10 cellular contexts compared by ENCODE assay signal in genomic region chr6:69650703-69651102, GRCh38.
"Had no signal": no experiment of that assay in that cellular context is flagged by ENCODE, and none has a peak within 500 bp of the region (broad histone marks: within the 10 kb centered on the region; RNA-seq: fewer than 3 reads in every experiment).

No MANE protein-coding gene starts in this region.

- H3K9ac ChIP-seq: GM23248 had no signal

- DNase-seq: GM23248, GOT3, H7, H9, HCEC 1CT, HFFc6 had no signal

- H3K4me3 ChIP-seq: GM23248, GM23338, HAP-1 had no signal

- H3K9me3 ChIP-seq: HAP-1 had no signal

- H2AFZ ChIP-seq: GM23248, GM23338 had no signal

- H3K27ac ChIP-seq: GM23248 had no signal

- H3K36me3 ChIP-seq: HAP-1 had no signal

- FAIRE-seq: H54 had no signal

- ATAC-seq: GM23338, HCT116 had no signal

- H3K4me1 ChIP-seq: HAP-1 had no signal

- H3K9me3 Mint-ChIP-seq: H9 had no signal

- H3K27ac Mint-ChIP-seq: GM23338, H9, HFFc6 had no signal

- H3K4me2 ChIP-seq: GM23338 had no signal

- H3K4me3 Mint-ChIP-seq: GM23338, H9, HFFc6 had no signal
